Comparison of ENCODE assay signal across 29 cellular contexts in the genomic region with DNA sequence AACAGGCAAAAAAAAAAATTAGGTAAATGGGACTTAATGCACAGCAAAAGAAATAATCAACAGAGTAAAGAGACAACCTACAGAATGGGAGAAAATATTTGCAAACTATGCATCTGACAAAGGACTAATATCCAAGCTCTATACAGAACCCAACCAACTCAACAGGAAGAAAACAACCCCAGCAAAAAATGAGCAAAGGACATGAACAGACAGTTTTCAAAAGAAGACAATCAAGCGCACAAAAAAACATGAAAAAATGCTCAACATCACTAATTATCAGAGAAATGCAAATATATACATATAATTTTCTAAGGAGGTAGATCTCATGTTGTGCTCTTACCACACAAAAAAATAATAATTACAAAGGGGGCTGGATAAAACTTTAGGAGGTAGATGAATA.
"Had no signal": no experiment of that assay in that cellular context is flagged by ENCODE, and none has a peak within 500 bp of the region (broad histone marks: within the 10 kb centered on the region; RNA-seq: fewer than 3 reads in every experiment).

No MANE protein-coding gene starts in this region.

- H3K27ac ChIP-seq: adrenal gland, ascending aorta, breast epithelium, cardiac muscle cell, esophagus muscularis mucosa, foreskin keratinocyte, gastrocnemius medialis, WERI-Rb-1 had no signal

- DNase-seq: activated B cell treated with CpG ODN at 0.5 μM for 24 hours; activated CD4-positive, alpha-beta T cell treated with anti-CD3 and anti-CD28 coated beads for 48 hours; activated CD4-positive, alpha-beta T cell treated with anti-CD3 and anti-CD28 coated beads, Interleukin-2, amount 50 U/mL, for 1 hour; activated CD4-positive, alpha-beta T cell treated with anti-CD3 and anti-CD28 coated beads, Interleukin-2, amount 50 U/mL, for 48 hours; activated CD8-positive, alpha-beta memory T cell treated with anti-CD3 and anti-CD28 coated beads for 24 hours; activated CD8-positive, alpha-beta T cell treated with anti-CD3 and anti-CD28 coated beads for 36 hours; activated effector memory CD4-positive, alpha-beta T cell treated with anti-CD3 and anti-CD28 coated beads, Interleukin-2, amount 50 U/mL, for 16 hours; activated naive CD4-positive, alpha-beta T cell treated with anti-CD3 and anti-CD28 coated beads for 36 hours; activated naive CD8-positive, alpha-beta T cell treated with anti-CD3 and anti-CD28 coated beads for 36 hours; activated naive CD8-positive, alpha-beta T cell treated with anti-CD3 and anti-CD28 coated beads, Interleukin-2, amount 50 U/mL, for 24 hours; activated T-cell treated with anti-CD3 and anti-CD28 coated beads, Interleukin-2, amount 50 U/mL, for 48 hours; adrenal gland; amygdala; cortex of kidney; dermis blood vessel endothelial cell; effector CD8-positive, alpha-beta T cell; foreskin keratinocyte; gastrocnemius medialis; glutamatergic neuron; heart right ventricle; T-helper 1 cell; T-helper 17 cell; T1000; WERI-Rb-1 had no signal

- H3K4me3 ChIP-seq: adrenal gland, ascending aorta, breast epithelium, cardiac muscle cell, esophagus muscularis mucosa, gastrocnemius medialis, heart right ventricle had no signal

- H3K27me3 ChIP-seq: adrenal gland, ascending aorta, breast epithelium, esophagus muscularis mucosa, gastrocnemius medialis, heart right ventricle had no signal

- ATAC-seq: activated CD4-positive, CD25-positive, alpha-beta regulatory T cell treated with anti-CD3 and anti-CD28 coated beads, Interleukin-2, amount 50 U/mL, for 24 hours; activated CD8-positive, alpha-beta T cell treated with anti-CD3 and anti-CD28 coated beads for 36 hours; activated naive CD8-positive, alpha-beta T cell treated with anti-CD3 and anti-CD28 coated beads, Interleukin-2, amount 50 U/mL, for 24 hours; foreskin keratinocyte; gastrocnemius medialis; heart right ventricle; T-helper 17 cell had no signal

- H3K9me3 ChIP-seq: adrenal gland, ascending aorta, breast epithelium, esophagus muscularis mucosa, gastrocnemius medialis had no signal

- H3K36me3 ChIP-seq: adrenal gland, ascending aorta, breast epithelium, cardiac muscle cell, esophagus muscularis mucosa, gastrocnemius medialis, heart right ventricle, WERI-Rb-1 had no signal

- H3K4me1 ChIP-seq: adrenal gland, breast epithelium, foreskin keratinocyte, gastrocnemius medialis had no signal
